ENCODE assay signal across 17 cellular contexts in the genomic region with DNA sequence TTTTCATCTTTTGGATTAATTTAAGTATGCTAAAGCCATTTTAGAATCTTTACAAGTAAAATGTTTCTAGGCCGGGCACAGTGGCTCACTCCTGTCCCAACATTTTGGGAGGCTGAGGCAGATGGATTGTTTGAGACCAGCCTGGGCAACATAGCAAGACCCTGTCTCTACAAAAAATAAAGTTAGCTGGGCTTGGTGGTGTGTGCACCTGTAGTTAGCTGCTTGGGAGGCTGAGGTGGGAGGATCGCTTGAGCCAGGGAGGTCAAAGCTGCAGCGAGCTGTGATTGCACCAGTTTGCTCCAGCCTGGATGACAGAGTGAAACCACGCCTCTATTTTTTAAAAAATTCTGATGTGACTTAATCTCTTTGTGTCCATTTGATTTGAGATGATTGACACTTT. TPM values are rescaled to one million over a fixed set of nuclear protein-coding genes. Genes with fewer than 3 reads are reported as not detected.
DNase-seq lines count a peak whose midpoint lies in the region; ATAC-seq and TF ChIP-seq lines count a peak whose summit lies in the region.
"Had no signal": no experiment of that assay in that cellular context is flagged by ENCODE, and none has a peak within 500 bp of the region (broad histone marks: within the 10 kb centered on the region; RNA-seq: fewer than 3 reads in every experiment).

No MANE protein-coding gene starts in this region.

- H4K20me1 ChIP-seq in HCT116 (ENCODE audit: insufficient read depth), result 0 out of 2 replicates have a peak, but pooled peaks cover 6% of the 10 kb centered on the region

- no peak overlapping the region for H2AFZ ChIP-seq in HCT116 (ENCODE audit: low read depth, low read length, poor library complexity, severe bottlenecking)
- H2AFZ ChIP-seq: parathyroid adenoma had no signal

- no peaks in the 10 kb centered on the region for H3K27me3 Mint-ChIP-seq in CD8-positive, alpha-beta T cell (ENCODE audit: low read depth)
- H3K27me3 Mint-ChIP-seq in activated naive CD8-positive, alpha-beta T cell treated with anti-CD3 and anti-CD28 coated beads for 36 hours, result no peaks in the 10 kb centered on the region
- no peaks in the 10 kb centered on the region for H3K27me3 Mint-ChIP-seq in chondrocyte (ENCODE audit: low read depth)
- H3K27me3 Mint-ChIP-seq: activated CD4-positive, alpha-beta T cell treated with anti-CD3 and anti-CD28 coated beads, Interleukin-2, amount 10 ng/mL, durations not matched to agents 24 days and 14 days; B cell had no signal

- H3K4me3 ChIP-seq in CD8-positive, alpha-beta T cell (ENCODE audit: low read depth, low read length), result peak overlapping the region; percentile 20
- H3K4me3 ChIP-seq in HCT116 (replicated peaks in 1 of 2; ENCODE audit: low read depth in 1 of 2, low read length in 2 of 2) (no peak overlapping the region), neutrophil (ENCODE audit: low read depth in 1 of 2, low read length in 1 of 2) (no peak overlapping the region)
- H3K4me3 ChIP-seq: lower lobe of right lung, SK-N-MC had no signal

- no peak overlapping the region for H3K27ac ChIP-seq in CD8-positive, alpha-beta T cell (ENCODE audit: low read depth, low read length)
- H3K27ac ChIP-seq in HCT116 (ENCODE audit: low read depth, low read length) (no peak overlapping the region), neutrophil (peak overlapping the region; percentile 12)
- H3K27ac ChIP-seq: lower lobe of right lung, parathyroid adenoma, SK-N-MC had no signal

- no peaks in the 10 kb centered on the region for H3K36me3 ChIP-seq in CD8-positive, alpha-beta T cell (ENCODE audit: insufficient read depth, low read length)
- H3K36me3 ChIP-seq in HCT116 (ENCODE audit: control insufficient read depth in 1 of 2, insufficient read depth in 2 of 2, low read length in 2 of 2), result no peaks in the 10 kb centered on the region
- H3K36me3 ChIP-seq in neutrophil, result no peaks in the 10 kb centered on the region
- H3K36me3 ChIP-seq: lower lobe of right lung had no signal

- TF ChIP-seq RAD21 in HCT116 (IDR thresholded peaks at IDR 0.05; ENCODE audit: low read depth), result no peak

- H3K4me1 Mint-ChIP-seq in CD8-positive, alpha-beta T cell (ENCODE audit: low read depth), result peaks cover 67% of the 10 kb centered on the region
- H3K4me1 Mint-ChIP-seq in activated naive CD8-positive, alpha-beta T cell treated with anti-CD3 and anti-CD28 coated beads for 36 hours, result peaks cover 54% of the 10 kb centered on the region
- peaks cover 49% of the 10 kb centered on the region for H3K4me1 Mint-ChIP-seq in chondrocyte (ENCODE audit: low read depth)

- H3K9me3 Mint-ChIP-seq in CD8-positive, alpha-beta T cell, result no peaks in the 10 kb centered on the region
- no peaks in the 10 kb centered on the region for H3K9me3 Mint-ChIP-seq in activated naive CD8-positive, alpha-beta T cell treated with anti-CD3 and anti-CD28 coated beads for 36 hours
- H3K9me3 Mint-ChIP-seq in chondrocyte (ENCODE audit: low read depth), result no peaks in the 10 kb centered on the region
- H3K9me3 Mint-ChIP-seq: activated CD4-positive, alpha-beta T cell treated with anti-CD3 and anti-CD28 coated beads, Interleukin-2, amount 10 ng/mL, durations not matched to agents 24 days and 14 days had no signal

- no peak for TF ChIP-seq POLR2A in HCT116 (IDR thresholded peaks at IDR 0.05; ENCODE audit: borderline replicate concordance, extremely low read depth, insufficient read depth, insufficient read length)

- peak overlapping the region; percentile 36 for H3K4me3 Mint-ChIP-seq in CD8-positive, alpha-beta T cell
- H3K4me3 Mint-ChIP-seq in activated naive CD8-positive, alpha-beta T cell treated with anti-CD3 and anti-CD28 coated beads for 36 hours, result peak overlapping the region; percentile 4
- H3K4me3 Mint-ChIP-seq in chondrocyte (ENCODE audit: unreplicated experiment), result no peak overlapping the region
- H3K4me3 Mint-ChIP-seq: activated CD4-positive, alpha-beta T cell treated with anti-CD3 and anti-CD28 coated beads, Interleukin-2, amount 10 ng/mL, durations not matched to agents 24 days and 14 days had no signal

- no TSS peak for BruUV-seq in HCT116 (replicated peaks; lab: Mats Ljungman, UMichigan)

- H3K4me1 ChIP-seq in CD8-positive, alpha-beta T cell (ENCODE audit: insufficient read depth, low read length), result peaks cover 64% of the 10 kb centered on the region
- H3K4me1 ChIP-seq in HCT116 (ENCODE audit: control insufficient read depth in 1 of 2, insufficient read depth in 2 of 2, low read length in 2 of 2), result peaks cover 7 to 59% of the 10 kb centered on the region in 2 experiments
- H3K4me1 ChIP-seq in neutrophil (ENCODE audit: control insufficient read depth in 1 of 2, insufficient read depth in 1 of 2, low read depth in 1 of 2, low read length in 1 of 2), result peaks cover 31 to 51% of the 10 kb centered on the region in 2 experiments

- H3K79me2 ChIP-seq in HCT116 (ENCODE audit: insufficient read depth, low read length), result peaks cover 79% of the 10 kb centered on the region

- H3K9me3 ChIP-seq in CD8-positive, alpha-beta T cell (ENCODE audit: low read length), result no peaks in the 10 kb centered on the region
- H3K9me3 ChIP-seq in HCT116 (ENCODE audit: control insufficient read depth in 1 of 2, insufficient read depth in 1 of 2, low read depth in 1 of 2, low read length in 2 of 2), result no peaks in the 10 kb centered on the region
- H3K9me3 ChIP-seq in neutrophil, result no peaks in the 10 kb centered on the region
- H3K9me3 ChIP-seq: lower lobe of right lung had no signal

- H3K27me3 ChIP-seq in CD8-positive, alpha-beta T cell (ENCODE audit: insufficient read depth, low read length), result no peaks in the 10 kb centered on the region
- H3K27me3 ChIP-seq in HCT116 (ENCODE audit: insufficient read depth, low read length), result no peaks in the 10 kb centered on the region
- no peaks in the 10 kb centered on the region for H3K27me3 ChIP-seq in neutrophil

- no peak for TF ChIP-seq CTCF in CD8-positive, alpha-beta T cell (IDR thresholded peaks at IDR 0.05)
- no peak for TF ChIP-seq CTCF in HCT116 (IDR thresholded peaks at IDR 0.05 in 2 of 3, conservative IDR thresholded peaks at IDR 0.05 in 1 of 3; ENCODE audit: borderline replicate concordance in 1 of 3, insufficient read depth in 1 of 3, low read depth in 2 of 3, low read length in 2 of 3)
- TF ChIP-seq CTCF in neutrophil (IDR thresholded peaks at IDR 0.05), result no peak
- TF ChIP-seq CTCF in chondrocyte (IDR thresholded peaks at IDR 0.05), result no peak

- intact Hi-C loops in CD8-positive, alpha-beta T cell (cut with DNase I, micrococcal nuclease), result loop anchor here (5.0 kb wide), 2 partner anchors 35 to 40 kb away; no protein-coding TSS in a partner anchor
- intact Hi-C loops in HCT116 (cut with micrococcal nuclease), result no loop called here

- DNase-seq in CD8-positive, alpha-beta T cell, result no peak
- DNase-seq in HCT116 (ENCODE audit: low read depth, low spot score), result no peak
- no peak for DNase-seq in activated naive CD8-positive, alpha-beta T cell treated with anti-CD3 and anti-CD28 coated beads for 36 hours
- DNase-seq in chondrocyte (ENCODE audit: low spot score), result no peak
- no peak for DNase-seq in AML-193 (lab: John Stamatoyannopoulos, UW)
- no peak for DNase-seq in SW480 (ENCODE audit: low spot score)
- DNase-seq: activated CD4-positive, alpha-beta T cell treated with anti-CD3 and anti-CD28 coated beads, Interleukin-2, amount 10 ng/mL, durations not matched to agents 24 days and 14 days; lower lobe of right lung; NCI-H1436 treated with DMSO at 0.1 percent for 48 hours; NCI-H774; stimulated activated CD4-positive, alpha-beta T cell treated with anti-CD3 and anti-CD28 coated beads, Interleukin-4, amount 100 ng/mL, for 1 hour; substantia nigra had no signal

- no peak overlapping the region for H3K9ac ChIP-seq in HCT116 (ENCODE audit: low read length)
- H3K9ac ChIP-seq: parathyroid adenoma had no signal

- peak overlapping the region; percentile 43 for H3K4me2 ChIP-seq in HCT116 (ENCODE audit: low read length)

- no peak overlapping the region for H3K27ac Mint-ChIP-seq in CD8-positive, alpha-beta T cell
- peak overlapping the region; percentile 35 for H3K27ac Mint-ChIP-seq in activated naive CD8-positive, alpha-beta T cell treated with anti-CD3 and anti-CD28 coated beads for 36 hours
- no peak overlapping the region for H3K27ac Mint-ChIP-seq in chondrocyte (ENCODE audit: unreplicated experiment)
- H3K27ac Mint-ChIP-seq: activated CD4-positive, alpha-beta T cell treated with anti-CD3 and anti-CD28 coated beads, Interleukin-2, amount 10 ng/mL, durations not matched to agents 24 days and 14 days had no signal

- RAD21 ChIA-PET in HCT116 (lab: Charles Lee; ENCODE audit: low non-redundant PET in 1 of 2, low total read pairs in 2 of 2, uncharacterized antibody in 2 of 2, unreplicated experiment in 2 of 2), result no interaction called here

- POLR2A ChIA-PET in CD8-positive, alpha-beta T cell (lab: Charles Lee), result no interaction called here
- POLR2A ChIA-PET in HCT116 (lab: Charles Lee), result no interaction called here

- no peaks in the 10 kb centered on the region for H3K9me2 ChIP-seq in HCT116 (ENCODE audit: insufficient read depth)

- no peak for ATAC-seq in CD8-positive, alpha-beta T cell
- no peak for ATAC-seq in HCT116
- ATAC-seq: esophagus mucosa, lower lobe of right lung had no signal

- CTCF ChIA-PET in CD8-positive, alpha-beta T cell (lab: Charles Lee), result interaction anchor here (0.7 kb wide), 2 partner anchors 13 to 1412 kb away, joined by 3 read pairs; no protein-coding TSS in a partner anchor
- CTCF ChIA-PET in HCT116 (lab: Charles Lee), result no interaction called here

- H3K36me3 Mint-ChIP-seq in CD8-positive, alpha-beta T cell, result peaks cover 31% of the 10 kb centered on the region
- peaks cover 22% of the 10 kb centered on the region for H3K36me3 Mint-ChIP-seq in activated naive CD8-positive, alpha-beta T cell treated with anti-CD3 and anti-CD28 coated beads for 36 hours
- H3K36me3 Mint-ChIP-seq in chondrocyte (ENCODE audit: low read depth), result peaks cover 2% of the 10 kb centered on the region

RNA-seq across cellular contexts. Expression of gene PPM1B, which starts 3.9 kb away (rescaled TPM):
- total RNA-seq in CD8-positive, alpha-beta T cell, result 10 to 100 TPM; 88.7 to 93.0 TPM
- total RNA-seq in HCT116 (2021; ENCODE audit: unreplicated experiment), result 36.9 TPM
- 23.7 and 24.8 TPM in 2 replicates for polyA plus RNA-seq in HCT116 (2012)
- 10 to 100 TPM; 38.9 to 40.4 TPM for total RNA-seq in activated naive CD8-positive, alpha-beta T cell treated with anti-CD3 and anti-CD28 coated beads for 36 hours
- total RNA-seq in chondrocyte, result 31.9 to 32.6 TPM (median 32.5 TPM) in 3 replicates
